In genomic region chr6:166578536-166579233, GRCh38 we compare ENCODE assay signal across 23 cellular contexts.
"Had no signal": no experiment of that assay in that cellular context is flagged by ENCODE, and none has a peak within 500 bp of the region (broad histone marks: within the 10 kb centered on the region; RNA-seq: fewer than 3 reads in every experiment).

No MANE protein-coding gene starts in this region.

- H3K27me3 Mint-ChIP-seq: memory B cell had no signal

- DNase-seq: effector CD4-positive, alpha-beta T cell; foreskin fibroblast; gastrocnemius medialis; kidney; natural killer cell; psoas muscle; right cardiac atrium; sigmoid colon; stimulated activated CD4-positive, alpha-beta T cell treated with anti-CD3 and anti-CD28 coated beads, Interleukin-2, amount 100 ng/mL, for 24 hours; stimulated activated CD4-positive, alpha-beta T cell treated with anti-CD3 and anti-CD28 coated beads, Interleukin-4, amount 100 ng/mL, for 24 hours; stimulated activated naive CD4-positive, alpha-beta T cell treated with Interleukin-2 at 50 U/mL for 16 hours; stomach; trophoblast cell had no signal

- H3K36me3 Mint-ChIP-seq: natural killer cell; stimulated activated effector memory CD8-positive, alpha-beta T cell treated with anti-CD3 and anti-CD28 coated beads, Interleukin-12 subunit alpha, Interleukin-12 subunit beta, amount 100 ng/mL, for 72 hours had no signal

- H3K4me1 Mint-ChIP-seq: memory B cell; natural killer cell; stimulated activated effector memory CD8-positive, alpha-beta T cell treated with anti-CD3 and anti-CD28 coated beads, Interleukin-12 subunit alpha, Interleukin-12 subunit beta, amount 100 ng/mL, for 72 hours had no signal

- ATAC-seq: esophagus mucosa; gastrocnemius medialis; left lobe of liver; natural killer cell; psoas muscle; right cardiac atrium; stimulated activated effector memory CD8-positive, alpha-beta T cell treated with anti-CD3 and anti-CD28 coated beads, Interleukin-12 subunit alpha, Interleukin-12 subunit beta, amount 100 ng/mL, for 72 hours had no signal

- H3K36me3 ChIP-seq: gastrocnemius medialis, sigmoid colon, stomach, thyroid gland, vagina had no signal

- H3K4me3 Mint-ChIP-seq: memory B cell; natural killer cell; neural crest cell; stimulated activated effector memory CD8-positive, alpha-beta T cell treated with anti-CD3 and anti-CD28 coated beads, Interleukin-12 subunit alpha, Interleukin-12 subunit beta, amount 100 ng/mL, for 72 hours had no signal

- H3K9me3 ChIP-seq: gastrocnemius medialis, psoas muscle, sigmoid colon, thyroid gland, vagina had no signal

- H3K27ac ChIP-seq: epithelial cell of prostate, psoas muscle, sigmoid colon, stomach, vagina had no signal

- H3K27me3 ChIP-seq: dorsolateral prefrontal cortex, gastrocnemius medialis, sigmoid colon, stomach, thyroid gland, vagina had no signal

- H3K4me3 ChIP-seq: dorsolateral prefrontal cortex, gastrocnemius medialis, lung, psoas muscle, sigmoid colon, stomach, thyroid gland, vagina had no signal

- H3K27ac Mint-ChIP-seq: memory B cell; natural killer cell; stimulated activated effector memory CD8-positive, alpha-beta T cell treated with anti-CD3 and anti-CD28 coated beads, Interleukin-12 subunit alpha, Interleukin-12 subunit beta, amount 100 ng/mL, for 72 hours had no signal
